Comparison of ENCODE assay signal across 8 cellular contexts in the genomic region with DNA sequence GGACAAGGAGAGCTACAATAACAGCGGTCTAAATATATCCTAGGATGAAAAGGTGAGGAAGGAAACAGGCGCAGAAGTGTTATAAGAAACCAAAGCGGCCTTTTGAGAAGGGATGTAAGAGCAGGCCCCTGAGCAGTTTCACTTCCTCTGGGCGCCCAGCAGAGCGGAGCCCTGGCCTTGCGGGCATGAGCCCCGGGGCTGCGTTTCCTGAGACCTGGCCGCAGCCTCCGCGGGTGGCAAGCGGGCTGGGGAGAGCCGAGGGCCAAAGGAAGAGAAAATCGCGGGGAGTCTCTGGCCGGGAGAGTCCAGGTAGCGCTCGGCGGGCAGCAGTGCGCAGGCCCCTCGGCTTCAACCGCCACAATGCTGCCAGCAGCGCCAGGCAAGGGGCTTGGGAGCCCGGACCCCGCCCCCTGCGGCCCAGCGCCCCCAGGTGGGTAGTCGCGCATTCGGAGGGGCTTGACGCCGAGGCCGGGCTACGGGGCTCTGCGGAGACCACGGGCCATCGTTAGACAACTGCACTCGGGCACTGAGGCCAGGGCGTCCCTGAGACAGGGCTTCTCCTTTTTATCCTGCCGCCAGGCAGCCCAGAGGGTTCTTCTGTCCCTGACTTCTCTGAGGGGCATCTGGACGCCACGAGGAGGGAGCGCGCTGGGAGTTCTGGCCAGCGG. TPM values are rescaled to one million over a fixed set of nuclear protein-coding genes. Genes with fewer than 3 reads are reported as not detected.
DNase-seq lines count a peak whose midpoint lies in the region; ATAC-seq and TF ChIP-seq lines count a peak whose summit lies in the region.

A gene with protein sequence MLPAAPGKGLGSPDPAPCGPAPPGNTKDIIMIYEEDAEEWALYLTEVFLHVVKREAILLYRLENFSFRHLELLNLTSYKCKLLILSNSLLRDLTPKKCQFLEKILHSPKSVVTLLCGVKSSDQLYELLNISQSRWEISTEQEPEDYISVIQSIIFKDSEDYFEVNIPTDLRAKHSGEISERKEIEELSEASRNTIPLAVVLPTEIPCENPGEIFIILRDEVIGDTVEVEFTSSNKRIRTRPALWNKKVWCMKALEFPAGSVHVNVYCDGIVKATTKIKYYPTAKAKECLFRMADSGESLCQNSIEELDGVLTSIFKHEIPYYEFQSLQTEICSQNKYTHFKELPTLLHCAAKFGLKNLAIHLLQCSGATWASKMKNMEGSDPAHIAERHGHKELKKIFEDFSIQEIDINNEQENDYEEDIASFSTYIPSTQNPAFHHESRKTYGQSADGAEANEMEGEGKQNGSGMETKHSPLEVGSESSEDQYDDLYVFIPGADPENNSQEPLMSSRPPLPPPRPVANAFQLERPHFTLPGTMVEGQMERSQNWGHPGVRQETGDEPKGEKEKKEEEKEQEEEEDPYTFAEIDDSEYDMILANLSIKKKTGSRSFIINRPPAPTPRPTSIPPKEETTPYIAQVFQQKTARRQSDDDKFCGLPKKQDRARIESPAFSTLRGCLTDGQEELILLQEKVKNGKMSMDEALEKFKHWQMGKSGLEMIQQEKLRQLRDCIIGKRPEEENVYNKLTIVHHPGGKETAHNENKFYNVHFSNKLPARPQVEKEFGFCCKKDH (plus strand): TSS at position 210 of the 668 bp plus-strand sequence. CDS start 151 bp downstream, at position 361.

- peaks cover 12% of the 10 kb centered on the region for H3K36me3 Mint-ChIP-seq in Calu3 (ENCODE audit: insufficient read depth, unreplicated experiment)

- CTCF ChIA-PET in Calu3 (lab: Charles Lee) = no interaction called here
- CTCF ChIA-PET in mammary epithelial cell (lab: Charles Lee; ENCODE audit: low non-redundant PET) = no interaction called here

- dilution Hi-C loops in mammary epithelial cell (cut with HindIII; ENCODE audit: low sequenced_read_pairs) = no loop called here

- in situ Hi-C loops in mammary epithelial cell (cut with MboI; ENCODE audit: low sequenced_read_pairs in 2 of 2) = no loop called here

- intact Hi-C loops in Calu3 (cut with micrococcal nuclease; ENCODE audit: unreplicated experiment) = loop anchor here (5.0 kb wide), 1 partner anchor 192 kb away; no protein-coding TSS in a partner anchor
- intact Hi-C loops in mammary epithelial cell (cut with micrococcal nuclease) = no loop called here

- ATAC-seq in GM19468 (IDR thresholded peaks at IDR 0.05; ENCODE audit: extremely low read depth, unreplicated experiment) (peak; percentile 100), HG03571 (IDR thresholded peaks at IDR 0.05; ENCODE audit: unreplicated experiment) (peak; percentile 99)

- DNase-seq in Calu3 (peak; percentile 67), SKM-1 (lab: John Stamatoyannopoulos, UW; ENCODE audit: unreplicated experiment) (peak; percentile 81), mammary epithelial cell (peak; percentile 9), DMS114 treated with DMSO at 0.1 percent for 48 hours (lab: John Stamatoyannopoulos, UW; ENCODE audit: unreplicated experiment) (no peak)

- H3K9ac ChIP-seq in mammary epithelial cell (ENCODE audit: insufficient read depth, low read length) (no peak within 1 kb of the TSS), iPS-20b (ENCODE audit: low read depth, low read length) (peak within 1 kb of the TSS; percentile 67; the same call in 1 of the 2 replicates), skeletal muscle satellite cell (ENCODE audit: low read depth, low read length) (peak within 1 kb of the TSS; percentile 62)

- H3K9me3 ChIP-seq in mammary epithelial cell (replicated peaks; ENCODE audit: insufficient read depth, low read length) (no peaks in the 10 kb centered on the region), iPS-20b (ENCODE audit: insufficient read depth, low read depth, low read length) (no peaks in the 10 kb centered on the region), skeletal muscle satellite cell (replicated peaks; ENCODE audit: low read length) (no peaks in the 10 kb centered on the region)

- H3K9me3 Mint-ChIP-seq in Calu3 (ENCODE audit: low read depth, unreplicated experiment) = peaks cover 2% of the 10 kb centered on the region

- H3K27me3 ChIP-seq in mammary epithelial cell (ENCODE audit: insufficient read depth, low read length) (peaks cover 6% of the 10 kb centered on the region), iPS-20b (ENCODE audit: insufficient read depth, low read length) (peaks cover 7% of the 10 kb centered on the region; the same call in 1 of the 2 replicates), skeletal muscle satellite cell (ENCODE audit: control insufficient read depth, insufficient read depth, low read length) (no peaks in the 10 kb centered on the region)

- H3K36me3 ChIP-seq in mammary epithelial cell (ENCODE audit: insufficient read depth, low read length) (no peaks in the 10 kb centered on the region), iPS-20b (ENCODE audit: insufficient read depth, low read depth, low read length) (no peaks in the 10 kb centered on the region), skeletal muscle satellite cell (ENCODE audit: insufficient read depth, low read length) (no peaks in the 10 kb centered on the region)

- peak within 1 kb of the TSS; percentile 83 for H3K4me2 ChIP-seq in mammary epithelial cell (ENCODE audit: insufficient read depth, low read depth, low read length)
- peak within 1 kb of the TSS; percentile 75 for H3K4me2 ChIP-seq in skeletal muscle satellite cell (ENCODE audit: low read length)

- no peaks in the 10 kb centered on the region for H4K20me1 ChIP-seq in mammary epithelial cell (ENCODE audit: insufficient read depth, low read length)

- H3K4me3 ChIP-seq in mammary epithelial cell (replicated peaks in 1 of 3; ENCODE audit: insufficient read depth in 1 of 3, low read depth in 2 of 3, low read length in 3 of 3) (peak within 1 kb of the TSS in 2 of 3 experiments; percentile 17 to 44), iPS-20b (ENCODE audit: low read length) (peak within 1 kb of the TSS; percentile 72), skeletal muscle satellite cell (ENCODE audit: low read length) (peak within 1 kb of the TSS; percentile 67)

- H3K4me1 ChIP-seq in mammary epithelial cell (ENCODE audit: insufficient read depth, low read length) (peaks cover 8% of the 10 kb centered on the region), iPS-20b (ENCODE audit: insufficient read depth, low read length) (peaks cover 12% of the 10 kb centered on the region), skeletal muscle satellite cell (ENCODE audit: control insufficient read depth, insufficient read depth, low read length) (no peaks in the 10 kb centered on the region)

- H3K27ac Mint-ChIP-seq in Calu3 (ENCODE audit: unreplicated experiment) = peak within 1 kb of the TSS; percentile 96

- H3K27me3 Mint-ChIP-seq in Calu3 (ENCODE audit: unreplicated experiment) = no peaks in the 10 kb centered on the region

- H3K4me1 Mint-ChIP-seq in Calu3 (ENCODE audit: low read depth, unreplicated experiment) = peaks cover 12% of the 10 kb centered on the region

- no peaks in the 10 kb centered on the region for H3K79me2 ChIP-seq in mammary epithelial cell (ENCODE audit: insufficient read depth, low read length)

- H3K4me3 Mint-ChIP-seq in Calu3 (ENCODE audit: low read depth, unreplicated experiment) = peak within 1 kb of the TSS; percentile 82

- BruUV-seq in Calu3 (replicated peaks; lab: Mats Ljungman, UMichigan) (no TSS peak), mammary epithelial cell (replicated peaks; lab: Mats Ljungman, UMichigan) (no TSS peak)

- 42% methylated on average over 12 of the region's 45 CpGs for WGBS in mammary epithelial cell (ENCODE audit: low coverage, missing lambda C conversion rate)

- H2AFZ ChIP-seq in mammary epithelial cell (ENCODE audit: low read depth, low read length) = peak within 1 kb of the TSS; percentile 76

- H3K27ac ChIP-seq in mammary epithelial cell (ENCODE audit: insufficient read depth, low read depth, low read length) (no peak within 1 kb of the TSS), iPS-20b (ENCODE audit: low read length) (no peak within 1 kb of the TSS)

- TF ChIP-seq CTCF in Calu3 (IDR thresholded peaks at IDR 0.05; ENCODE audit: unreplicated experiment) (peak; percentile 30), mammary epithelial cell (conservative IDR thresholded peaks at IDR 0.05 in 1 of 2, IDR thresholded peaks at IDR 0.05 in 1 of 2; ENCODE audit: extremely low read depth in 1 of 2, insufficient read depth in 1 of 2, low read depth in 1 of 2, low read length in 2 of 2) (peak in 1 of 2 donors; percentile 10)

RNA-seq across cellular contexts. Expression of the gene that starts here (rescaled TPM):
- 6.4 and 7.9 TPM in 2 replicates for total RNA-seq in Calu3 (2022)
- total RNA-seq in mammary epithelial cell = under 1 TPM in 1 of 2 donors, not detected in 1; 0.17 TPM
- polyA plus RNA-seq in mammary epithelial cell = 0.07 TPM
- polyA minus RNA-seq in mammary epithelial cell = not detected
- 0.25 TPM in 1 of 2 replicates, not detected in the other for total RNA-seq in skeletal muscle satellite cell (2012; rRNA removed)

Comparison
In these comparisons a context has a peak if more than half of its experiments do, and no peak if none do; other contexts are left out.
1. Peak in DNase-seq, H3K4me3 ChIP-seq and H3K4me2 ChIP-seq in mammary epithelial cell; RNA of the gene not detected or under 1 TPM.